ENCODE assay signal across 8 cellular contexts in the genomic region with DNA sequence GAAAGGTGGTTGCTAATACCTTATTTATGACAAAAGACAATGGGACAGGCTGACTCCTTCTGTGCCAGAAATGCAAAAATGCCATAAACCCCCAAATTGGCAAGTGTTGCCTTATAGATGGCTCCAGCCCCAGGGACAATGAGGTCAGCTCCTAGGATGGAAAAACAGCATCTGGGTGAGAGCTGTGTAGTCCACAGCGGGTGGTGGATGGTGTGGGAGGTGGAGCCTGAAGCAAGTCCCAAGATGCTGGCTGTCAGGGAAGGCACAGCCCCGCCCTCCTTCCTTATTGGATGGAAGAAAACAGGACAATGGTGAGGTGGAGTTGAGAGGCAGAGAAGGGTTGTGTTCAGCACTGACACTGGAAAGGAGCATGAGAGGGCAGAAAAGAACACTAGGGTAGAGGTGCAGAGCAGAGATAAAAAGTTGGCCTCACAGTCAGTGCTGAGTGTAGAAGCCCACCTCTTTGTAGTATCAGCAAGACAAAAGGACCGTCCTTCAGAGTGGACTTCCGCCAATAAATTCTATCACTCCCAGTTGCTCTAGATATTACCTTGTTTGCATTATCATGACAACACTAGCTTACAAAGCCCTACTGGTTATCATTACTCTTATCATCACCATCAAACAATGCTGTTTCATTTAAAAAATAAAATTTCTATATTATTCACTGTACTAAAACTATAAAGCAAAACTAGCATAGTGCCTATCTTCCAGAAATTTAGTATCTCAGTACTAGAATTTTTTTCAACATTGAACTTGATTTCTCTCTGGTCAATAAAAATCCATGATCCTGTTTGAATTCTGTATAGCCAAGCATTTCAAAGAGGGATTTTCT. TPM values are rescaled to one million over a fixed set of nuclear protein-coding genes. Genes with fewer than 3 reads are reported as not detected.
DNase-seq lines count a peak whose midpoint lies in the region; ATAC-seq, FAIRE-seq and TF ChIP-seq lines count a peak whose summit lies in the region.

No MANE protein-coding gene starts in this region.

- CTCF ChIA-PET in A549 (lab: Yijun Ruan, JAX), result interaction anchor here (1.6 to 1.8 kb wide), 2 partner anchors 11 to 15 kb away, joined by 6 to 7 read pairs; no protein-coding TSS in a partner anchor

- H3K9me3 ChIP-seq in A549, result no peaks in the 10 kb centered on the region
- no peaks in the 10 kb centered on the region for H3K9me3 ChIP-seq in right cardiac atrium (ENCODE audit: control insufficient read depth, low read length)

- H3K36me3 Mint-ChIP-seq in activated naive CD8-positive, alpha-beta T cell treated with anti-CD3 and anti-CD28 coated beads, Interleukin-2, amount 10 ng/mL, durations not matched to agents 7 days and 5 days, result peaks cover 3% of the 10 kb centered on the region
- H3K36me3 Mint-ChIP-seq in stimulated activated effector memory CD8-positive, alpha-beta T cell treated with anti-CD3 and anti-CD28 coated beads, Interleukin-12 subunit alpha, Interleukin-12 subunit beta, amount 100 ng/mL, for 72 hours, result peaks cover 21% of the 10 kb centered on the region

- no peak overlapping the region for H3K4me2 ChIP-seq in A549

- TF ChIP-seq POLR2A in A549 (IDR thresholded peaks at IDR 0.05; ENCODE audit: low read length) (no peak), GM15510 (IDR thresholded peaks at IDR 0.05; ENCODE audit: borderline replicate concordance, extremely low read depth, insufficient read length) (peak; percentile 25)

- no peaks in the 10 kb centered on the region for H3K27me3 ChIP-seq in right cardiac atrium (ENCODE audit: control insufficient read depth, insufficient read depth)

- ATAC-seq in A549 (peak in 1 of 2 experiments; percentile 46; a peak in 3 of 6 replicates), right cardiac atrium (peak; percentile 2 to 67)
- no peak for ATAC-seq in activated naive CD8-positive, alpha-beta T cell treated with anti-CD3 and anti-CD28 coated beads, Interleukin-2, amount 10 ng/mL, durations not matched to agents 7 days and 5 days (ENCODE audit: low read depth)
- ATAC-seq in stimulated activated effector memory CD8-positive, alpha-beta T cell treated with anti-CD3 and anti-CD28 coated beads, Interleukin-12 subunit alpha, Interleukin-12 subunit beta, amount 100 ng/mL, for 72 hours, result no peak
- ATAC-seq in activated CD4-positive, CD25-positive, alpha-beta regulatory T cell treated with anti-CD3 and anti-CD28 coated beads, Interleukin-2, amount 50 U/mL, for 24 hours, result no peak

- peaks cover 15% of the 10 kb centered on the region; the same call in 2 of the 3 replicates for H3K4me1 ChIP-seq in A549
- H3K4me1 ChIP-seq in right cardiac atrium (ENCODE audit: control insufficient read depth, insufficient read depth, low read length), result peaks cover 2% of the 10 kb centered on the region

- POLR2A ChIA-PET in A549 (lab: Yijun Ruan, JAX), result no interaction called here
- POLR2A ChIA-PET in activated naive CD8-positive, alpha-beta T cell treated with anti-CD3 and anti-CD28 coated beads, Interleukin-2, amount 10 ng/mL, durations not matched to agents 7 days and 5 days (lab: Charles Lee), result interaction anchor here (10.1 kb wide), 1 partner anchor 61 kb away, joined by 287 read pairs; the partner anchor contains the start of gene H3-3A

- H3K27ac ChIP-seq in A549 (no peak overlapping the region), right cardiac atrium (ENCODE audit: low read length) (peak overlapping the region; percentile 71)

- 72% methylated on average over 4 of the region's 4 CpGs for WGBS in A549 (ENCODE audit: missing lambda C conversion rate)
- WGBS in right cardiac atrium, result 39% methylated on average over 4 of the region's 4 CpGs

- no peak for TF ChIP-seq CTCF in A549 (IDR thresholded peaks at IDR 0.05)

- H3K4me3 ChIP-seq in A549, result no peak overlapping the region
- H3K4me3 ChIP-seq in right cardiac atrium (ENCODE audit: low read length), result no peak overlapping the region

- H3K4me1 Mint-ChIP-seq in activated naive CD8-positive, alpha-beta T cell treated with anti-CD3 and anti-CD28 coated beads, Interleukin-2, amount 10 ng/mL, durations not matched to agents 7 days and 5 days, result peaks cover 45% of the 10 kb centered on the region
- peaks cover 32% of the 10 kb centered on the region for H3K4me1 Mint-ChIP-seq in stimulated activated effector memory CD8-positive, alpha-beta T cell treated with anti-CD3 and anti-CD28 coated beads, Interleukin-12 subunit alpha, Interleukin-12 subunit beta, amount 100 ng/mL, for 72 hours

- H3K4me3 Mint-ChIP-seq in activated naive CD8-positive, alpha-beta T cell treated with anti-CD3 and anti-CD28 coated beads, Interleukin-2, amount 10 ng/mL, durations not matched to agents 7 days and 5 days, result peak overlapping the region; percentile 44
- H3K4me3 Mint-ChIP-seq in stimulated activated effector memory CD8-positive, alpha-beta T cell treated with anti-CD3 and anti-CD28 coated beads, Interleukin-12 subunit alpha, Interleukin-12 subunit beta, amount 100 ng/mL, for 72 hours, result peak overlapping the region; percentile 29

- TF ChIP-seq EP300 in A549 (IDR thresholded peaks at IDR 0.05), result no peak

- H3K27ac Mint-ChIP-seq in activated naive CD8-positive, alpha-beta T cell treated with anti-CD3 and anti-CD28 coated beads, Interleukin-2, amount 10 ng/mL, durations not matched to agents 7 days and 5 days, result peak overlapping the region; percentile 80
- H3K27ac Mint-ChIP-seq in stimulated activated effector memory CD8-positive, alpha-beta T cell treated with anti-CD3 and anti-CD28 coated beads, Interleukin-12 subunit alpha, Interleukin-12 subunit beta, amount 100 ng/mL, for 72 hours, result peak overlapping the region; percentile 48

- H3K9me3 Mint-ChIP-seq in activated naive CD8-positive, alpha-beta T cell treated with anti-CD3 and anti-CD28 coated beads, Interleukin-2, amount 10 ng/mL, durations not matched to agents 7 days and 5 days, result no peaks in the 10 kb centered on the region
- H3K9me3 Mint-ChIP-seq in stimulated activated effector memory CD8-positive, alpha-beta T cell treated with anti-CD3 and anti-CD28 coated beads, Interleukin-12 subunit alpha, Interleukin-12 subunit beta, amount 100 ng/mL, for 72 hours, result no peaks in the 10 kb centered on the region

- FAIRE-seq in A549 (lab: Jason Lieb, UNC), result no peak

- no peaks in the 10 kb centered on the region for H3K27me3 Mint-ChIP-seq in activated naive CD8-positive, alpha-beta T cell treated with anti-CD3 and anti-CD28 coated beads, Interleukin-2, amount 10 ng/mL, durations not matched to agents 7 days and 5 days

- intact Hi-C loops in right cardiac atrium (cut with DNase I), result loop anchor here in 2 of 4 donors (2.0 to 5.0 kb wide), 2 partner anchors 59 to 60 kb away; partner anchors contain the start of gene H3-3A (in 2 of the 2)

- TF ChIP-seq RAD21 in A549 (conservative IDR thresholded peaks at IDR 0.05 in 1 of 2, IDR thresholded peaks at IDR 0.05 in 1 of 2), result no peak

- peak; percentile 25 to 60 for DNase-seq in A549 (ENCODE audit: low read depth in 1 of 2, low spot score in 1 of 2)
- peak; percentile 81 for DNase-seq in NCI-H510A treated with DMSO at 0.1 percent for 48 hours (lab: John Stamatoyannopoulos, UW)
- DNase-seq in activated naive CD8-positive, alpha-beta T cell treated with anti-CD3 and anti-CD28 coated beads, Interleukin-2, amount 10 ng/mL, durations not matched to agents 7 days and 5 days, result no peak
- peak; percentile 76 to 86 (median 83) for DNase-seq in right cardiac atrium
- DNase-seq in stimulated activated effector memory CD8-positive, alpha-beta T cell treated with anti-CD3 and anti-CD28 coated beads, Interleukin-12 subunit alpha, Interleukin-12 subunit beta, amount 100 ng/mL, for 72 hours (ENCODE audit: low spot score in 2 of 2), result no peak
- DNase-seq in GM19240 (ENCODE audit: insufficient read length, low spot score), result no peak

TF ChIP-seq in A549, 52 proteins besides CTCF, POLR2A, EP300 and RAD21:
- no peak for TF ChIP-seq POLR2AphosphoS2 (conservative IDR thresholded peaks at IDR 0.05; ENCODE audit: low read length)
- TF ChIP-seq RNF2 (IDR thresholded peaks at IDR 0.05; ENCODE audit: borderline replicate concordance, low read depth), result no peak
- no peak for TF ChIP-seq EHF (CRISPR knock-in tag; IDR thresholded peaks at IDR 0.05)
- no peak for TF ChIP-seq KDM1A (IDR thresholded peaks at IDR 0.05; ENCODE audit: low read depth)
- TF ChIP-seq MAZ (IDR thresholded peaks at IDR 0.05; ENCODE audit: borderline replicate concordance, low read depth, low read length), result no peak
- no peak for TF ChIP-seq JUNB (IDR thresholded peaks at IDR 0.05)
- TF ChIP-seq BHLHE40 (IDR thresholded peaks at IDR 0.05; ENCODE audit: low read depth, low read length), result no peak
TF ChIP-seq in A549: peak in this region for 0.

RNA-seq across cellular contexts. Expression of gene SDE2, which starts 3.7 kb away (rescaled TPM):
- 15.6 and 24.8 TPM in 2 replicates for polyA plus RNA-seq in A549 (2011; rRNA removed)
- 5.0 and 5.4 TPM in 2 replicates for polyA plus RNA-seq in A549 (2012; cell fraction: cytosol; rRNA removed)
- polyA plus RNA-seq in A549 (2012; cell fraction: nucleus; rRNA removed), result 3.6 and 8.2 TPM in 2 replicates
- polyA plus RNA-seq in A549 (2017; fragmentation: RNase III; extraction: RNeasy Plus Mini Kit Qiagen cat#74134 plus additional on column Dnase treatment), result 8.4 to 9.2 TPM (median 8.8 TPM) in 3 replicates
- 11.2 and 13.6 TPM in 2 replicates for polyA minus RNA-seq in A549 (2011; rRNA and poly(A)+ RNA removed)
- total RNA-seq in activated naive CD8-positive, alpha-beta T cell treated with anti-CD3 and anti-CD28 coated beads, Interleukin-2, amount 10 ng/mL, durations not matched to agents 7 days and 5 days, result 10 to 100 TPM; 17.2 to 18.5 TPM
- total RNA-seq in right cardiac atrium, result 10 to 100 TPM; 12.2 to 18.3 (median 12.7) TPM
- 9.4 TPM for polyA plus RNA-seq in right cardiac atrium

RNA-seq across cellular contexts. Expression of gene H3-3A, which starts 59.6 kb away (rescaled TPM):
- polyA plus RNA-seq in A549 (2011; rRNA removed) (366 and 457 TPM in 2 replicates), A549 (2017; fragmentation: RNase III; extraction: RNeasy Plus Mini Kit Qiagen cat#74134 plus additional on column Dnase treatment) (451 to 534 TPM (median 530 TPM) in 3 replicates), right cardiac atrium (557 TPM)
- 369 and 462 TPM in 2 replicates for polyA plus RNA-seq in A549 (2012; cell fraction: cytosol; rRNA removed)
- polyA plus RNA-seq in A549 (2012; cell fraction: nucleus; rRNA removed), result 137 and 170 TPM in 2 replicates
- polyA minus RNA-seq in A549 (2011; rRNA and poly(A)+ RNA removed), result 54.3 and 60.0 TPM in 2 replicates
- total RNA-seq in activated naive CD8-positive, alpha-beta T cell treated with anti-CD3 and anti-CD28 coated beads, Interleukin-2, amount 10 ng/mL, durations not matched to agents 7 days and 5 days, result 100 to 1,000 TPM; 454 to 466 TPM
- total RNA-seq in right cardiac atrium, result 100 to 1,000 TPM; 304 to 344 (median 328) TPM

Comparison
In these comparisons a context has a peak if more than half of its experiments do, and no peak if none do; other contexts are left out.
1. ATAC-seq: peak in right cardiac atrium (2 of 2); none in activated naive CD8-positive, alpha-beta T cell treated with anti-CD3 and anti-CD28 coated beads, Interleukin-2, amount 10 ng/mL, durations not matched to agents 7 days and 5 days (single experiment), stimulated activated effector memory CD8-positive, alpha-beta T cell treated with anti-CD3 and anti-CD28 coated beads, Interleukin-12 subunit alpha, Interleukin-12 subunit beta, amount 100 ng/mL, for 72 hours (single experiment) and activated CD4-positive, CD25-positive, alpha-beta regulatory T cell treated with anti-CD3 and anti-CD28 coated beads, Interleukin-2, amount 50 U/mL, for 24 hours (0 of 2).
2. DNase-seq: peak in A549 (2 of 2), NCI-H510A treated with DMSO at 0.1 percent for 48 hours (single experiment) and right cardiac atrium (3 of 3); none in activated naive CD8-positive, alpha-beta T cell treated with anti-CD3 and anti-CD28 coated beads, Interleukin-2, amount 10 ng/mL, durations not matched to agents 7 days and 5 days (single experiment), stimulated activated effector memory CD8-positive, alpha-beta T cell treated with anti-CD3 and anti-CD28 coated beads, Interleukin-12 subunit alpha, Interleukin-12 subunit beta, amount 100 ng/mL, for 72 hours (0 of 2) and GM19240 (single experiment).